ENCODE assay signal across 8 cellular contexts in genomic region chr5:151758141-151758429, GRCh38. TPM values are rescaled to one million over a fixed set of nuclear protein-coding genes. Genes with fewer than 3 reads are reported as not detected.
A peak's percentile ranks its signal among the peaks of the same experiment; 100 is the strongest.
DNase-seq lines count a peak whose midpoint lies in the region; ATAC-seq and TF ChIP-seq lines count a peak whose summit lies in the region.

No MANE protein-coding gene starts in this region.

- H3K36me3 Mint-ChIP-seq in stimulated activated naive CD8-positive, alpha-beta T cell treated with anti-CD3 and anti-CD28 coated beads, Interleukin-15, Interleukin-2, amounts not matched to agents 100 ng/mL and 50 ng/mL, for 24 hours (ENCODE audit: low read depth), result peaks cover 16% of the 10 kb centered on the region

- H3K4me1 Mint-ChIP-seq in stimulated activated naive CD8-positive, alpha-beta T cell treated with anti-CD3 and anti-CD28 coated beads, Interleukin-15, Interleukin-2, amounts not matched to agents 100 ng/mL and 50 ng/mL, for 24 hours (ENCODE audit: low read depth), result peaks cover 44% of the 10 kb centered on the region

- peak; percentile 33 for DNase-seq in A172 (ENCODE audit: low spot score)
- DNase-seq in adrenal gland, result peak in 2 of 7 donors; percentile 30 to 41
- peak; percentile 38 for DNase-seq in iPS-NIHi7 (ENCODE audit: extremely low spot score)
- no peak for DNase-seq in dermis blood vessel endothelial cell
- no peak for DNase-seq in NCI-H774 (lab: John Stamatoyannopoulos, UW)

- no peak for TF ChIP-seq CTCF in adrenal gland (IDR thresholded peaks at IDR 0.05)

- H3K9me3 Mint-ChIP-seq in stimulated activated naive CD8-positive, alpha-beta T cell treated with anti-CD3 and anti-CD28 coated beads, Interleukin-15, Interleukin-2, amounts not matched to agents 100 ng/mL and 50 ng/mL, for 24 hours, result no peaks in the 10 kb centered on the region

- H3K27me3 ChIP-seq in adrenal gland, result no peaks in the 10 kb centered on the region

- H3K4me3 Mint-ChIP-seq in stimulated activated naive CD8-positive, alpha-beta T cell treated with anti-CD3 and anti-CD28 coated beads, Interleukin-15, Interleukin-2, amounts not matched to agents 100 ng/mL and 50 ng/mL, for 24 hours, result peak overlapping the region; percentile 86

- no peaks in the 10 kb centered on the region for H3K27me3 Mint-ChIP-seq in stimulated activated naive CD8-positive, alpha-beta T cell treated with anti-CD3 and anti-CD28 coated beads, Interleukin-15, Interleukin-2, amounts not matched to agents 100 ng/mL and 50 ng/mL, for 24 hours

- peaks cover 7 to 24% of the 10 kb centered on the region in 2 donors for H3K4me1 ChIP-seq in adrenal gland (replicated peaks in 1 of 2)

- H3K36me3 ChIP-seq in adrenal gland (replicated peaks in 1 of 2), result no peaks in the 10 kb centered on the region

- peak overlapping the region; percentile 18 to 93 (median 72) for H3K4me3 ChIP-seq in adrenal gland

- H3K27ac ChIP-seq in adrenal gland, result peak overlapping the region in 4 of 5 donors; percentile 20 to 92 (median 88)

- peak overlapping the region; percentile 87 for H3K27ac Mint-ChIP-seq in stimulated activated naive CD8-positive, alpha-beta T cell treated with anti-CD3 and anti-CD28 coated beads, Interleukin-15, Interleukin-2, amounts not matched to agents 100 ng/mL and 50 ng/mL, for 24 hours

- no peaks in the 10 kb centered on the region for H3K9me3 ChIP-seq in adrenal gland (replicated peaks in 1 of 3)

- ATAC-seq in GM19023 (IDR thresholded peaks at IDR 0.05; ENCODE audit: unreplicated experiment) (peak; percentile 29), HG03280 (IDR thresholded peaks at IDR 0.05; ENCODE audit: unreplicated experiment) (peak; percentile 1)

- intact Hi-C loops in adrenal gland (cut with DNase I), result no loop called here

- no peak for TF ChIP-seq POLR2A in adrenal gland (IDR thresholded peaks at IDR 0.05)

- 0 to 1% (median 0%) methylated on average over 3 to 11 of the region's 11 CpGs for WGBS in adrenal gland, 4 donors

RNA-seq across cellular contexts. Expression of gene ATOX1, which starts 0.3 kb away (rescaled TPM):
- 144 and 233 TPM in 2 replicates for total RNA-seq in A172 (2014; rRNA removed; shearing (Covaris generic))
- 100 to 1,000 TPM in 7 of 8 donors, 10 to 100 TPM in 1; 97.5 to 291 (median 137) TPM for total RNA-seq in adrenal gland
- polyA plus RNA-seq in adrenal gland, result 100 to 1,000 TPM; 125 to 213 (median 136) TPM
- total RNA-seq in dermis blood vessel endothelial cell, result 69.8 and 96.3 TPM in 2 replicates

RNA-seq across cellular contexts. Expression of gene G3BP1, which starts 13.7 kb away (rescaled TPM):
- total RNA-seq in A172 (2014; rRNA removed; shearing (Covaris generic)), result 360 and 395 TPM in 2 replicates
- total RNA-seq in adrenal gland (100 to 1,000 TPM in 5 of 8 donors, 10 to 100 TPM in 3; 61.4 to 167 (median 135) TPM), dermis blood vessel endothelial cell (244 and 263 TPM in 2 replicates)
- polyA plus RNA-seq in adrenal gland, result 10 to 100 TPM; 11.5 to 90.3 (median 13.0) TPM

Comparison
In these comparisons a context has a peak if more than half of its experiments do, and no peak if none do; other contexts are left out.
1. DNase-seq: peak in A172 (single experiment) and iPS-NIHi7 (single experiment); none in dermis blood vessel endothelial cell (single experiment) and NCI-H774 (single experiment).